9 cellular contexts compared by ENCODE assay signal in genomic region chr9:136995772-136996308, GRCh38. TPM values are rescaled to one million over a fixed set of nuclear protein-coding genes. Genes with fewer than 3 reads are reported as not detected.
DNase-seq lines count a peak whose midpoint lies in the region; ATAC-seq and TF ChIP-seq lines count a peak whose summit lies in the region.
"Had no signal": no experiment of that assay in that cellular context is flagged by ENCODE, and none has a peak within 500 bp of the region (broad histone marks: within the 10 kb centered on the region; RNA-seq: fewer than 3 reads in every experiment).

No MANE protein-coding gene starts in this region.

- H3K9me3 Mint-ChIP-seq in activated naive CD8-positive, alpha-beta T cell (ENCODE audit: low read depth) = no peaks in the 10 kb centered on the region
- no peaks in the 10 kb centered on the region for H3K9me3 Mint-ChIP-seq in activated naive CD8-positive, alpha-beta T cell treated with anti-CD3 and anti-CD28 coated beads, Interleukin-2, amount 50 U/mL, for 24 hours
- H3K9me3 Mint-ChIP-seq in type B pancreatic cell = no peaks in the 10 kb centered on the region

- peaks cover 4% of the 10 kb centered on the region for H3K79me2 ChIP-seq in fibroblast of lung (ENCODE audit: control insufficient read depth, insufficient read depth, low read length)

- no peak for TF ChIP-seq EP300 in sigmoid colon (IDR thresholded peaks at IDR 0.05)

- no peaks in the 10 kb centered on the region for H4K20me1 ChIP-seq in fibroblast of lung (ENCODE audit: control insufficient read depth, extremely low read depth, insufficient read depth, low read length)

- DNase-seq in activated naive CD8-positive, alpha-beta T cell treated with anti-CD3 and anti-CD28 coated beads, Interleukin-2, amount 50 U/mL, for 24 hours = no peak
- no peak for DNase-seq in RWPE1 (ENCODE audit: low spot score)
- peak; percentile 39 to 50 for DNase-seq in fibroblast of lung (ENCODE audit: low read depth in 2 of 2)
- no peak for DNase-seq in type B pancreatic cell (ENCODE audit: extremely low spot score, unreplicated experiment)
- DNase-seq in NCI-H2171 treated with DMSO at 0.1 percent for 48 hours (lab: John Stamatoyannopoulos, UW) = no peak
- no peak for DNase-seq in sigmoid colon
- no peak for DNase-seq in epidermal melanocyte (ENCODE audit: insufficient read length, low spot score)

- no peaks in the 10 kb centered on the region for H3K27me3 Mint-ChIP-seq in activated naive CD8-positive, alpha-beta T cell
- peaks cover 5% of the 10 kb centered on the region for H3K27me3 Mint-ChIP-seq in activated naive CD8-positive, alpha-beta T cell treated with anti-CD3 and anti-CD28 coated beads, Interleukin-2, amount 50 U/mL, for 24 hours
- H3K27me3 Mint-ChIP-seq in type B pancreatic cell = peaks cover 4% of the 10 kb centered on the region

- H3K36me3 Mint-ChIP-seq in activated naive CD8-positive, alpha-beta T cell = no peaks in the 10 kb centered on the region
- no peaks in the 10 kb centered on the region for H3K36me3 Mint-ChIP-seq in activated naive CD8-positive, alpha-beta T cell treated with anti-CD3 and anti-CD28 coated beads, Interleukin-2, amount 50 U/mL, for 24 hours (ENCODE audit: low read depth)
- no peaks in the 10 kb centered on the region for H3K36me3 Mint-ChIP-seq in type B pancreatic cell

- H3K4me1 ChIP-seq in fibroblast of lung (ENCODE audit: control insufficient read depth, extremely low read depth, insufficient read depth, low read length) (peaks cover 18% of the 10 kb centered on the region), sigmoid colon (peaks cover 0 to 42% (median 35%) of the 10 kb centered on the region in 4 donors)

- no peak overlapping the region for H3K9ac ChIP-seq in fibroblast of lung (ENCODE audit: insufficient read depth, low read length)

- ATAC-seq in activated naive CD8-positive, alpha-beta T cell treated with anti-CD3 and anti-CD28 coated beads, Interleukin-2, amount 50 U/mL, for 24 hours = no peak

- H3K27me3 ChIP-seq in fibroblast of lung (ENCODE audit: control insufficient read depth, insufficient read depth, low read length) (no peaks in the 10 kb centered on the region), sigmoid colon (peaks cover 26 to 58% (median 44%) of the 10 kb centered on the region in 3 donors)

- H3K36me3 ChIP-seq in fibroblast of lung (ENCODE audit: control insufficient read depth, insufficient read depth, low read length) (peaks cover 2% of the 10 kb centered on the region), sigmoid colon (peaks cover 0 to 5% (median 3%) of the 10 kb centered on the region in 4 donors)

- H3K4me3 Mint-ChIP-seq in activated naive CD8-positive, alpha-beta T cell = peak overlapping the region; percentile 69
- no peak overlapping the region for H3K4me3 Mint-ChIP-seq in activated naive CD8-positive, alpha-beta T cell treated with anti-CD3 and anti-CD28 coated beads, Interleukin-2, amount 50 U/mL, for 24 hours
- H3K4me3 Mint-ChIP-seq in type B pancreatic cell = peak overlapping the region; percentile 71

- H3K4me2 ChIP-seq in fibroblast of lung (ENCODE audit: extremely low read depth, insufficient read depth, low read length) = peak overlapping the region; percentile 54

- 20 to 46% methylated on average over 12 of the region's 12 CpGs for WGBS in sigmoid colon, 2 donors

- peak overlapping the region in 1 of 4 experiments; percentile 1 for H3K4me3 ChIP-seq in fibroblast of lung (replicated peaks in 1 of 4; ENCODE audit: control extremely low read depth in 1 of 4, insufficient read depth in 1 of 4, low read depth in 3 of 4, low read length in 4 of 4)
- no peak overlapping the region for H3K4me3 ChIP-seq in sigmoid colon
- H3K4me3 ChIP-seq: HAP-1 had no signal

- TF ChIP-seq CTCF in RWPE1 (conservative IDR thresholded peaks at IDR 0.05; ENCODE audit: low read depth) (no peak), fibroblast of lung (conservative IDR thresholded peaks at IDR 0.05 in 1 of 2, IDR thresholded peaks at IDR 0.05 in 1 of 2; ENCODE audit: low read depth in 1 of 2, low read length in 2 of 2) (no peak), type B pancreatic cell (conservative IDR thresholded peaks at IDR 0.05) (no peak), sigmoid colon (IDR thresholded peaks at IDR 0.05) (no peak)

- peak overlapping the region; percentile 10 for H3K27ac Mint-ChIP-seq in activated naive CD8-positive, alpha-beta T cell
- no peak overlapping the region for H3K27ac Mint-ChIP-seq in activated naive CD8-positive, alpha-beta T cell treated with anti-CD3 and anti-CD28 coated beads, Interleukin-2, amount 50 U/mL, for 24 hours
- peak overlapping the region; percentile 43 for H3K27ac Mint-ChIP-seq in type B pancreatic cell

- peak overlapping the region; percentile 93 for H3K27ac ChIP-seq in RWPE1
- no peak overlapping the region for H3K27ac ChIP-seq in fibroblast of lung (ENCODE audit: insufficient read depth, low read length)
- H3K27ac ChIP-seq in sigmoid colon = no peak overlapping the region

- H3K4me1 Mint-ChIP-seq in activated naive CD8-positive, alpha-beta T cell (ENCODE audit: low read depth) = peaks cover 37% of the 10 kb centered on the region
- H3K4me1 Mint-ChIP-seq in activated naive CD8-positive, alpha-beta T cell treated with anti-CD3 and anti-CD28 coated beads, Interleukin-2, amount 50 U/mL, for 24 hours = peaks cover 58% of the 10 kb centered on the region
- no peaks in the 10 kb centered on the region for H3K4me1 Mint-ChIP-seq in type B pancreatic cell (ENCODE audit: unreplicated experiment)

- CTCF ChIA-PET in RWPE1 (lab: Yijun Ruan, JAX) = interaction anchor here (0.6 to 2.0 kb wide), 6 partner anchors 32 to 172 kb away, joined by 3 to 9 read pairs (median 3); partner anchors contain the start of gene ABCA2

- intact Hi-C loops in sigmoid colon (cut with DNase I) = loop anchor here (2.0 kb wide), 1 partner anchor 31 kb away; no protein-coding TSS in a partner anchor

- H2AFZ ChIP-seq in fibroblast of lung (ENCODE audit: low read length) = no peak overlapping the region

- no peak for TF ChIP-seq POLR2A in sigmoid colon (IDR thresholded peaks at IDR 0.05)

- POLR2A ChIA-PET in RWPE1 (lab: Yijun Ruan, JAX; ENCODE audit: low non-redundant PET) = interaction anchor here (1.3 kb wide), 1 partner anchor 17 kb away, joined by 3 read pairs; no protein-coding TSS in a partner anchor

- H3K9me3 ChIP-seq in fibroblast of lung (ENCODE audit: control insufficient read depth, insufficient read depth, low read depth, low read length) (no peaks in the 10 kb centered on the region), sigmoid colon (peaks cover 0 to under 1% (median 0%) of the 10 kb centered on the region in 4 donors)

RNA-seq across cellular contexts. Expression of gene CLIC3, which starts 0.5 kb away (rescaled TPM):
- 1.3 and 3.5 TPM in 2 replicates for total RNA-seq in fibroblast of lung
- polyA plus RNA-seq in fibroblast of lung = 0.98 and 1.5 TPM in 2 replicates
- polyA plus RNA-seq in fibroblast of lung (2012) = 2.3 and 7.2 TPM in 2 replicates
- 0.59 and 1.2 TPM in 2 replicates for polyA minus RNA-seq in fibroblast of lung (ENCODE audit: low replicate concordance)
- 38.6 and 63.3 TPM in 2 replicates for total RNA-seq in type B pancreatic cell (ENCODE audit: low replicate concordance)
- 1 to 10 TPM in 1 of 4 donors, not detected in 3; 1.4 TPM for total RNA-seq in sigmoid colon
- polyA plus RNA-seq in sigmoid colon = 1 to 10 TPM in 1 of 3 donors, not detected in 2; 4.7 TPM

RNA-seq across cellular contexts. Expression of gene PAXX, which starts 3.6 kb away (rescaled TPM):
- total RNA-seq in fibroblast of lung (13.7 and 14.9 TPM in 2 replicates), type B pancreatic cell (ENCODE audit: low replicate concordance) (63.4 and 100 TPM in 2 replicates), sigmoid colon (10 to 100 TPM; 28.0 to 38.0 (median 36.2) TPM)
- polyA plus RNA-seq in fibroblast of lung (6.1 and 9.9 TPM in 2 replicates), sigmoid colon (10 to 100 TPM; 28.4 to 80.9 (median 40.8) TPM)
- 14.3 and 28.3 TPM in 2 replicates for polyA plus RNA-seq in fibroblast of lung (2012)
- polyA minus RNA-seq in fibroblast of lung (ENCODE audit: low replicate concordance) = 1.9 and 8.5 TPM in 2 replicates

RNA-seq across cellular contexts. Expression of gene LCNL1, which starts 13.0 kb away (rescaled TPM):
- 3.3 and 6.3 TPM in 2 replicates for total RNA-seq in fibroblast of lung
- 0.75 and 1.4 TPM in 2 replicates for polyA plus RNA-seq in fibroblast of lung
- 0.28 and 0.51 TPM in 2 replicates for polyA plus RNA-seq in fibroblast of lung (2012)
- 3.3 TPM in 1 of 2 replicates, not detected in the other for polyA minus RNA-seq in fibroblast of lung (ENCODE audit: low replicate concordance)
- not detected in 2 replicates for total RNA-seq in type B pancreatic cell (ENCODE audit: low replicate concordance)
- 1 to 10 TPM in 1 of 4 donors, under 1 TPM in 3; 0.14 to 1.1 (median 0.43) TPM for total RNA-seq in sigmoid colon
- polyA plus RNA-seq in sigmoid colon = under 1 TPM in 1 of 3 donors, not detected in 2; 0.50 TPM

RNA-seq across cellular contexts. Expression of gene PTGDS, which starts 18.5 kb away (rescaled TPM):
- total RNA-seq in fibroblast of lung (89.9 and 90.3 TPM in 2 replicates), type B pancreatic cell (ENCODE audit: low replicate concordance) (1.4 and 1.7 TPM in 2 replicates), sigmoid colon (10 to 100 TPM; 11.8 to 36.6 (median 32.4) TPM)
- polyA plus RNA-seq in fibroblast of lung (2.0 and 4.9 TPM in 2 replicates), sigmoid colon (100 to 1,000 TPM in 1 of 3 donors, 10 to 100 TPM in 1, 1 to 10 TPM in 1; 8.3 to 218 (median 24.0) TPM)
- polyA plus RNA-seq in fibroblast of lung (2012) = 9.8 and 13.0 TPM in 2 replicates
- 0.52 and 1.5 TPM in 2 replicates for polyA minus RNA-seq in fibroblast of lung (ENCODE audit: low replicate concordance)

RNA-seq across cellular contexts. Expression of gene ABCA2, which starts 32.2 kb away (rescaled TPM):
- total RNA-seq in fibroblast of lung (13.9 and 21.8 TPM in 2 replicates), type B pancreatic cell (ENCODE audit: low replicate concordance) (44.7 and 47.7 TPM in 2 replicates), sigmoid colon (10 to 100 TPM in 3 of 4 donors, 1 to 10 TPM in 1; 9.2 to 19.7 (median 13.2) TPM)
- polyA plus RNA-seq in fibroblast of lung (8.5 and 13.4 TPM in 2 replicates), sigmoid colon (10 to 100 TPM in 1 of 3 donors, 1 to 10 TPM in 2; 6.0 to 28.6 (median 9.0) TPM)
- 14.8 and 21.5 TPM in 2 replicates for polyA plus RNA-seq in fibroblast of lung (2012)
- 43.7 and 105 TPM in 2 replicates for polyA minus RNA-seq in fibroblast of lung (ENCODE audit: low replicate concordance)

Comparison
In these comparisons a context has a peak if more than half of its experiments do, and no peak if none do; other contexts are left out.
1. DNase-seq: peak in fibroblast of lung (2 of 2); none in activated naive CD8-positive, alpha-beta T cell treated with anti-CD3 and anti-CD28 coated beads, Interleukin-2, amount 50 U/mL, for 24 hours (single experiment), RWPE1 (single experiment), type B pancreatic cell (single experiment), NCI-H2171 treated with DMSO at 0.1 percent for 48 hours (single experiment), sigmoid colon (single experiment) and epidermal melanocyte (single experiment).